13 cellular contexts compared by ENCODE assay signal in genomic region chr4:48112017-48112667, GRCh38. TPM values are rescaled to one million over a fixed set of nuclear protein-coding genes. Genes with fewer than 3 reads are reported as not detected.
DNase-seq lines count a peak whose midpoint lies in the region; ATAC-seq and TF ChIP-seq lines count a peak whose summit lies in the region.
"Had no signal": no experiment of that assay in that cellular context is flagged by ENCODE, and none has a peak within 500 bp of the region (broad histone marks: within the 10 kb centered on the region; RNA-seq: fewer than 3 reads in every experiment).

No MANE protein-coding gene starts in this region.

- peaks cover 47% of the 10 kb centered on the region for H3K4me1 Mint-ChIP-seq in activated CD8-positive, alpha-beta memory T cell treated with anti-CD3 and anti-CD28 coated beads, Interleukin-2, amount 10 ng/mL, durations not matched to agents 7 days and 5 days
- H3K4me1 Mint-ChIP-seq in T-helper 17 cell = peaks cover 36% of the 10 kb centered on the region
- peaks cover 34% of the 10 kb centered on the region for H3K4me1 Mint-ChIP-seq in stimulated activated effector memory CD8-positive, alpha-beta T cell treated with anti-CD3 and anti-CD28 coated beads, Interleukin-12 subunit alpha, Interleukin-12 subunit beta, amount 100 ng/mL, for 72 hours

- peak; percentile 83 for ATAC-seq in activated CD8-positive, alpha-beta memory T cell treated with anti-CD3 and anti-CD28 coated beads, Interleukin-2, amount 10 ng/mL, durations not matched to agents 7 days and 5 days
- ATAC-seq in T-helper 17 cell = peak; percentile 66
- peak; percentile 82 for ATAC-seq in stimulated activated effector memory CD8-positive, alpha-beta T cell treated with anti-CD3 and anti-CD28 coated beads, Interleukin-12 subunit alpha, Interleukin-12 subunit beta, amount 100 ng/mL, for 72 hours
- no peak for ATAC-seq in HG02571 (IDR thresholded peaks at IDR 0.05; ENCODE audit: unreplicated experiment)
- ATAC-seq: psoas muscle had no signal

- H3K9me3 Mint-ChIP-seq in activated CD8-positive, alpha-beta memory T cell treated with anti-CD3 and anti-CD28 coated beads, Interleukin-2, amount 10 ng/mL, durations not matched to agents 7 days and 5 days (ENCODE audit: low read depth) = no peaks in the 10 kb centered on the region
- no peaks in the 10 kb centered on the region for H3K9me3 Mint-ChIP-seq in stimulated activated effector memory CD8-positive, alpha-beta T cell treated with anti-CD3 and anti-CD28 coated beads, Interleukin-12 subunit alpha, Interleukin-12 subunit beta, amount 100 ng/mL, for 72 hours

- H3K36me3 Mint-ChIP-seq in activated CD8-positive, alpha-beta memory T cell treated with anti-CD3 and anti-CD28 coated beads, Interleukin-2, amount 10 ng/mL, durations not matched to agents 7 days and 5 days = peaks cover 31% of the 10 kb centered on the region
- H3K36me3 Mint-ChIP-seq in T-helper 17 cell (ENCODE audit: low read depth) = peaks cover 8% of the 10 kb centered on the region
- H3K36me3 Mint-ChIP-seq in stimulated activated effector memory CD8-positive, alpha-beta T cell treated with anti-CD3 and anti-CD28 coated beads, Interleukin-12 subunit alpha, Interleukin-12 subunit beta, amount 100 ng/mL, for 72 hours = peaks cover 53% of the 10 kb centered on the region

- H3K27me3 Mint-ChIP-seq in activated CD8-positive, alpha-beta memory T cell treated with anti-CD3 and anti-CD28 coated beads, Interleukin-2, amount 10 ng/mL, durations not matched to agents 7 days and 5 days = no peaks in the 10 kb centered on the region
- no peaks in the 10 kb centered on the region for H3K27me3 Mint-ChIP-seq in T-helper 17 cell

- H3K27ac Mint-ChIP-seq in activated CD8-positive, alpha-beta memory T cell treated with anti-CD3 and anti-CD28 coated beads, Interleukin-2, amount 10 ng/mL, durations not matched to agents 7 days and 5 days = peak overlapping the region; percentile 69
- H3K27ac Mint-ChIP-seq in T-helper 17 cell = peak overlapping the region; percentile 82
- peak overlapping the region; percentile 78 for H3K27ac Mint-ChIP-seq in stimulated activated effector memory CD8-positive, alpha-beta T cell treated with anti-CD3 and anti-CD28 coated beads, Interleukin-12 subunit alpha, Interleukin-12 subunit beta, amount 100 ng/mL, for 72 hours

- CTCF ChIA-PET in activated CD8-positive, alpha-beta memory T cell treated with anti-CD3 and anti-CD28 coated beads, Interleukin-2, amount 10 ng/mL, durations not matched to agents 7 days and 5 days (lab: Charles Lee) = interaction anchor here (1.0 kb wide), 1 partner anchor 16 kb away, joined by 3 read pairs; no protein-coding TSS in a partner anchor

- H3K9me3 ChIP-seq in T-helper 17 cell (ENCODE audit: control insufficient read depth, low read length, poor library complexity, severe bottlenecking) = no peaks in the 10 kb centered on the region
- H3K9me3 ChIP-seq: psoas muscle, thoracic aorta had no signal

- peak overlapping the region; percentile 55 for H3K4me3 Mint-ChIP-seq in activated CD8-positive, alpha-beta memory T cell treated with anti-CD3 and anti-CD28 coated beads, Interleukin-2, amount 10 ng/mL, durations not matched to agents 7 days and 5 days
- H3K4me3 Mint-ChIP-seq in T-helper 17 cell = peak overlapping the region; percentile 78
- peak overlapping the region; percentile 67 for H3K4me3 Mint-ChIP-seq in stimulated activated effector memory CD8-positive, alpha-beta T cell treated with anti-CD3 and anti-CD28 coated beads, Interleukin-12 subunit alpha, Interleukin-12 subunit beta, amount 100 ng/mL, for 72 hours

- no peak for TF ChIP-seq CTCF in foreskin fibroblast (IDR thresholded peaks at IDR 0.05; ENCODE audit: low read depth, low read length)

- no peak overlapping the region for H3K4me3 ChIP-seq in foreskin fibroblast (ENCODE audit: low read depth in 1 of 2, low read length in 2 of 2)
- H3K4me3 ChIP-seq: psoas muscle, thoracic aorta had no signal

- peak; percentile 70 for DNase-seq in activated CD8-positive, alpha-beta memory T cell treated with anti-CD3 and anti-CD28 coated beads, Interleukin-2, amount 10 ng/mL, durations not matched to agents 7 days and 5 days
- DNase-seq in activated CD8-positive, alpha-beta memory T cell treated with anti-CD3 and anti-CD28 coated beads, Interleukin-2, amount 50 U/mL, for 48 hours = no peak
- DNase-seq in T-helper 17 cell = no peak
- peak; percentile 28 to 60 for DNase-seq in foreskin fibroblast
- DNase-seq in stimulated activated effector memory CD8-positive, alpha-beta T cell treated with anti-CD3 and anti-CD28 coated beads, Interleukin-12 subunit alpha, Interleukin-12 subunit beta, amount 100 ng/mL, for 72 hours (ENCODE audit: low spot score in 2 of 2) = no peak
- DNase-seq in effector CD8-positive, alpha-beta T cell (lab: John Stamatoyannopoulos, UW) = no peak
- DNase-seq in NCI-H345 treated with DMSO at 0.1 percent for 48 hours (lab: John Stamatoyannopoulos, UW; ENCODE audit: unreplicated experiment) = no peak
- DNase-seq: DND-41, foreskin melanocyte, psoas muscle had no signal

RNA-seq across cellular contexts. Expression of gene TXK, which starts 21.9 kb away (rescaled TPM):
- 10 to 100 TPM; 21.2 to 24.0 TPM for total RNA-seq in activated CD8-positive, alpha-beta memory T cell treated with anti-CD3 and anti-CD28 coated beads, Interleukin-2, amount 10 ng/mL, durations not matched to agents 7 days and 5 days
- total RNA-seq in T-helper 17 cell = 10 to 100 TPM; 52.4 to 53.2 TPM
- total RNA-seq: MCF 10A had no signal

Comparison
In these comparisons a context has a peak if more than half of its experiments do, and no peak if none do; other contexts are left out.
1. DNase-seq: peak in activated CD8-positive, alpha-beta memory T cell treated with anti-CD3 and anti-CD28 coated beads, Interleukin-2, amount 10 ng/mL, durations not matched to agents 7 days and 5 days (single experiment) and foreskin fibroblast (2 of 2); none in activated CD8-positive, alpha-beta memory T cell treated with anti-CD3 and anti-CD28 coated beads, Interleukin-2, amount 50 U/mL, for 48 hours (single experiment), T-helper 17 cell (0 of 3), stimulated activated effector memory CD8-positive, alpha-beta T cell treated with anti-CD3 and anti-CD28 coated beads, Interleukin-12 subunit alpha, Interleukin-12 subunit beta, amount 100 ng/mL, for 72 hours (0 of 2), effector CD8-positive, alpha-beta T cell (single experiment) and NCI-H345 treated with DMSO at 0.1 percent for 48 hours (single experiment).
2. Peak in every context shown above with its lines, with median percentiles within 50 percentile points of each other: H3K27ac Mint-ChIP-seq and H3K4me3 Mint-ChIP-seq.